Comparison of ENCODE assay signal across 1 cellular context in the genomic region with DNA sequence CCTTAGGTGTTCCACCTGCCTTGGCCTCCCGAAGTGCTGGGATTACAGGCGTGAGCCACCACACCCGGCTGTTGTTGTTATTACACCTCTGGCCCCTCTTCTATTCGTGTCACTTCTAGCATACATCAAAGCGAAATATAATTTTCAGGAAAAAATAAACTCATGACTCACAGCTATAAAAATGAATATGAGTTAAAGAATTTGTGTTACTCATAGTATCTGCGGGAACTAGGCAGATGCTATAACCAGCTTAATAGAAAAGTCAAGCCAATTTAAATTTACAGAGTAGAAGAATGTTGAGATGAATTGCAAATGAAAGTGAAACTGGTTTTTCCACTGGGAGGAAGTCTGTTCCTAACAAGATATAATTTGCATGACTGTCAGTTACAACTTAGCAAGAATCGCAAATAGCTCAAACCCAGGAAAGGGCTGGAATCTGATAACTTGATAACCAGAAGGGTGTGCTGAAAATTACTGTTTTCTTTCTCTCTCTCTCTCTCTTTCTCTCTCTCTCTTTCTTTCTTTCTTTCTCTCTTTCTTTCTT.
A peak's percentile ranks its signal among the peaks of the same experiment; 100 is the strongest.
TF ChIP-seq lines count a peak whose summit lies in the region.

No MANE protein-coding gene starts in this region.

TF ChIP-seq in K562, 482 proteins besides CTCF, POLR2A, EP300 and RAD21 (continued from another document and continues in another):
- TF ChIP-seq, protein P1, sequence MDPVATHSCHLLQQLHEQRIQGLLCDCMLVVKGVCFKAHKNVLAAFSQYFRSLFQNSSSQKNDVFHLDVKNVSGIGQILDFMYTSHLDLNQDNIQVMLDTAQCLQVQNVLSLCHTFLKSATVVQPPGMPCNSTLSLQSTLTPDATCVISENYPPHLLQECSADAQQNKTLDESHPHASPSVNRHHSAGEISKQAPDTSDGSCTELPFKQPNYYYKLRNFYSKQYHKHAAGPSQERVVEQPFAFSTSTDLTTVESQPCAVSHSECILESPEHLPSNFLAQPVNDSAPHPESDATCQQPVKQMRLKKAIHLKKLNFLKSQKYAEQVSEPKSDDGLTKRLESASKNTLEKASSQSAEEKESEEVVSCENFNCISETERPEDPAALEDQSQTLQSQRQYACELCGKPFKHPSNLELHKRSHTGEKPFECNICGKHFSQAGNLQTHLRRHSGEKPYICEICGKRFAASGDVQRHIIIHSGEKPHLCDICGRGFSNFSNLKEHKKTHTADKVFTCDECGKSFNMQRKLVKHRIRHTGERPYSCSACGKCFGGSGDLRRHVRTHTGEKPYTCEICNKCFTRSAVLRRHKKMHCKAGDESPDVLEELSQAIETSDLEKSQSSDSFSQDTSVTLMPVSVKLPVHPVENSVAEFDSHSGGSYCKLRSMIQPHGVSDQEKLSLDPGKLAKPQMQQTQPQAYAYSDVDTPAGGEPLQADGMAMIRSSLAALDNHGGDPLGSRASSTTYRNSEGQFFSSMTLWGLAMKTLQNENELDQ (CRISPR knock-in tag; IDR thresholded peaks at IDR 0.05; ENCODE audit: borderline replicate concordance) = no peak
- TF ChIP-seq RERE (CRISPR knock-in tag; IDR thresholded peaks at IDR 0.05; ENCODE audit: borderline replicate concordance) (no peak), ZC3H8 (IDR thresholded peaks at IDR 0.05) (no peak), RBFOX2 (IDR thresholded peaks at IDR 0.05; ENCODE audit: low read depth, low read length) (no peak), HDAC6 (IDR thresholded peaks at IDR 0.05; ENCODE audit: low read depth, low read length) (no peak), PATZ1 (CRISPR knock-in tag; IDR thresholded peaks at IDR 0.05; ENCODE audit: borderline replicate concordance) (no peak; the same call in 1 of the 2 replicates), ZNF766 (CRISPR knock-in tag; conservative IDR thresholded peaks at IDR 0.05) (no peak), BCOR (IDR thresholded peaks at IDR 0.05) (no peak), TEAD2 (tag; IDR thresholded peaks at IDR 0.05) (no peak), JUN (IDR thresholded peaks at IDR 0.05; ENCODE audit: borderline replicate concordance, low read depth, low read length) (no peak), JUN (CRISPR knock-in tag; IDR thresholded peaks at IDR 0.05; ENCODE audit: borderline replicate concordance) (no peak), TEAD4 (IDR thresholded peaks at IDR 0.05; ENCODE audit: low read length) (peak; percentile 58), TEAD4 (CRISPR knock-in tag; IDR thresholded peaks at IDR 0.05; ENCODE audit: borderline replicate concordance) (no peak), ZNF609 (CRISPR knock-in tag; IDR thresholded peaks at IDR 0.05; ENCODE audit: borderline replicate concordance) (no peak), HMGN3 (IDR thresholded peaks at IDR 0.05; ENCODE audit: borderline replicate concordance, extremely low read depth, insufficient read length, low read depth, low read length) (no peak), ZNF316 (IDR thresholded peaks at IDR 0.05) (no peak), BRF1 (IDR thresholded peaks at IDR 0.05; ENCODE audit: borderline replicate concordance, extremely low read depth, insufficient read length) (no peak), CHCHD3 (CRISPR knock-in tag; IDR thresholded peaks at IDR 0.05) (no peak), ZNF436 (CRISPR knock-in tag; IDR thresholded peaks at IDR 0.05) (no peak), FOXP4 (CRISPR knock-in tag; IDR thresholded peaks at IDR 0.05; ENCODE audit: borderline replicate concordance) (no peak), NCOA1 (IDR thresholded peaks at IDR 0.05; ENCODE audit: low read depth) (no peak), NCOR1 (IDR thresholded peaks at IDR 0.05) (peak; percentile 22; the same call in 1 of the 2 replicates), PYGO2 (tag; IDR thresholded peaks at IDR 0.05) (no peak), FOSL1 (tag; conservative IDR thresholded peaks at IDR 0.05) (peak; percentile 18), GATAD2B (IDR thresholded peaks at IDR 0.05; ENCODE audit: borderline replicate concordance) (peak; percentile 46; the same call in 1 of the 2 replicates), ZNF668 (CRISPR knock-in tag; IDR thresholded peaks at IDR 0.05) (no peak), NR2C2 (CRISPR knock-in tag; IDR thresholded peaks at IDR 0.05) (no peak), NR2C2 (tag; IDR thresholded peaks at IDR 0.05) (peak; percentile 27; the same call in 1 of the 2 replicates), ZNF589 (CRISPR knock-in tag; IDR thresholded peaks at IDR 0.05; ENCODE audit: low read depth) (no peak), SLC30A9 (CRISPR knock-in tag; IDR thresholded peaks at IDR 0.05) (no peak), ARHGAP35 (IDR thresholded peaks at IDR 0.05; ENCODE audit: partially characterized antibody) (no peak), ZNF134 (CRISPR knock-in tag; conservative IDR thresholded peaks at IDR 0.05) (0 out of 2 replicates have a peak, but pooled peaks have one; percentile 9)
- TF ChIP-seq, protein P2, sequence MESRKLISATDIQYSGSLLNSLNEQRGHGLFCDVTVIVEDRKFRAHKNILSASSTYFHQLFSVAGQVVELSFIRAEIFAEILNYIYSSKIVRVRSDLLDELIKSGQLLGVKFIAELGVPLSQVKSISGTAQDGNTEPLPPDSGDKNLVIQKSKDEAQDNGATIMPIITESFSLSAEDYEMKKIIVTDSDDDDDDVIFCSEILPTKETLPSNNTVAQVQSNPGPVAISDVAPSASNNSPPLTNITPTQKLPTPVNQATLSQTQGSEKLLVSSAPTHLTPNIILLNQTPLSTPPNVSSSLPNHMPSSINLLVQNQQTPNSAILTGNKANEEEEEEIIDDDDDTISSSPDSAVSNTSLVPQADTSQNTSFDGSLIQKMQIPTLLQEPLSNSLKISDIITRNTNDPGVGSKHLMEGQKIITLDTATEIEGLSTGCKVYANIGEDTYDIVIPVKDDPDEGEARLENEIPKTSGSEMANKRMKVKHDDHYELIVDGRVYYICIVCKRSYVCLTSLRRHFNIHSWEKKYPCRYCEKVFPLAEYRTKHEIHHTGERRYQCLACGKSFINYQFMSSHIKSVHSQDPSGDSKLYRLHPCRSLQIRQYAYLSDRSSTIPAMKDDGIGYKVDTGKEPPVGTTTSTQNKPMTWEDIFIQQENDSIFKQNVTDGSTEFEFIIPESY (CRISPR knock-in tag; IDR thresholded peaks at IDR 0.05) = no peak
- TF ChIP-seq, protein P3, sequence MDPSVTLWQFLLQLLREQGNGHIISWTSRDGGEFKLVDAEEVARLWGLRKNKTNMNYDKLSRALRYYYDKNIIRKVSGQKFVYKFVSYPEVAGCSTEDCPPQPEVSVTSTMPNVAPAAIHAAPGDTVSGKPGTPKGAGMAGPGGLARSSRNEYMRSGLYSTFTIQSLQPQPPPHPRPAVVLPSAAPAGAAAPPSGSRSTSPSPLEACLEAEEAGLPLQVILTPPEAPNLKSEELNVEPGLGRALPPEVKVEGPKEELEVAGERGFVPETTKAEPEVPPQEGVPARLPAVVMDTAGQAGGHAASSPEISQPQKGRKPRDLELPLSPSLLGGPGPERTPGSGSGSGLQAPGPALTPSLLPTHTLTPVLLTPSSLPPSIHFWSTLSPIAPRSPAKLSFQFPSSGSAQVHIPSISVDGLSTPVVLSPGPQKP (CRISPR knock-in tag; IDR thresholded peaks at IDR 0.05) = no peak
- TF ChIP-seq, protein P4, sequence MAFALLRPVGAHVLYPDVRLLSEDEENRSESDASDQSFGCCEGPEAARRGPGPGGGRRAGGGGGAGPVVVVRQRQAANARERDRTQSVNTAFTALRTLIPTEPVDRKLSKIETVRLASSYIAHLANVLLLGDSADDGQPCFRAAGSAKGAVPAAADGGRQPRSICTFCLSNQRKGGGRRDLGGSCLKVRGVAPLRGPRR (CRISPR knock-in tag; IDR thresholded peaks at IDR 0.05) = 0 out of 2 replicates have a peak, but pooled peaks have one; percentile 28
- TF ChIP-seq, protein P5, sequence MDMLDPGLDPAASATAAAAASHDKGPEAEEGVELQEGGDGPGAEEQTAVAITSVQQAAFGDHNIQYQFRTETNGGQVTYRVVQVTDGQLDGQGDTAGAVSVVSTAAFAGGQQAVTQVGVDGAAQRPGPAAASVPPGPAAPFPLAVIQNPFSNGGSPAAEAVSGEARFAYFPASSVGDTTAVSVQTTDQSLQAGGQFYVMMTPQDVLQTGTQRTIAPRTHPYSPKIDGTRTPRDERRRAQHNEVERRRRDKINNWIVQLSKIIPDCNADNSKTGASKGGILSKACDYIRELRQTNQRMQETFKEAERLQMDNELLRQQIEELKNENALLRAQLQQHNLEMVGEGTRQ (CRISPR knock-in tag; IDR thresholded peaks at IDR 0.05) = no peak
